Comparison of ENCODE assay signal across 38 cellular contexts in genomic region chr2:222133897-222134296, GRCh38.
"Had no signal": no experiment of that assay in that cellular context is flagged by ENCODE, and none has a peak within 500 bp of the region (broad histone marks: within the 10 kb centered on the region; RNA-seq: fewer than 3 reads in every experiment).

No MANE protein-coding gene starts in this region.

- DNase-seq: activated effector memory CD4-positive, alpha-beta T cell treated with anti-CD3 and anti-CD28 coated beads, Interleukin-2, amount 50 U/mL, for 16 hours; activated effector memory CD4-positive, alpha-beta T cell treated with Interleukin-2 at 50 U/mL for 16 hours; activated gamma-delta T cell; activated gamma-delta T cell treated with Interleukin-2 at 50 U/mL for 16 hours; activated naive CD4-positive, alpha-beta T cell; activated naive CD4-positive, alpha-beta T cell treated with anti-CD3 and anti-CD28 coated beads for 36 hours; activated naive CD4-positive, alpha-beta T cell treated with anti-CD3 and anti-CD28 coated beads, Interleukin-2, amount 10 ng/mL, durations not matched to agents 7 days and 5 days; activated naive CD4-positive, alpha-beta T cell treated with anti-CD3 and anti-CD28 coated beads, Interleukin-2, amount 50 U/mL, for 16 hours; activated naive CD4-positive, alpha-beta T cell treated with Interleukin-2 at 50 U/mL for 16 hours; activated naive CD8-positive, alpha-beta T cell treated with anti-CD3 and anti-CD28 coated beads for 36 hours; activated naive CD8-positive, alpha-beta T cell treated with anti-CD3 and anti-CD28 coated beads, Interleukin-2, amount 10 ng/mL, durations not matched to agents 7 days and 5 days; activated naive CD8-positive, alpha-beta T cell treated with anti-CD3 and anti-CD28 coated beads, Interleukin-2, amount 50 U/mL, for 24 hours; activated T-cell treated with anti-CD3 and anti-CD28 coated beads for 4 hours; activated T-cell treated with anti-CD3 and anti-CD28 coated beads, Interleukin-2, amount 50 U/mL, for 1 hour; activated T-cell treated with anti-CD3 and anti-CD28 coated beads, Interleukin-2, amount 50 U/mL, for 24 hours; activated T-cell treated with anti-CD3 and anti-CD28 coated beads, Interleukin-2, amount 50 U/mL, for 4 hours; activated T-cell treated with anti-CD3 and anti-CD28 coated beads, Interleukin-2, amount 50 U/mL, for 48 hours; activated T-cell treated with anti-CD3 and anti-CD28 coated beads, Interleukin-2, amount 50 U/mL, for 72 hours; adrenal gland; amniotic stem cell; amygdala; anterior cingulate cortex; aorta; body of pancreas; brain microvascular endothelial cell; caudate nucleus; central memory CD4-positive, alpha-beta T cell; cerebellar nuclear complex had no signal

- H3K27ac ChIP-seq: adrenal gland, ascending aorta, body of pancreas, brain microvascular endothelial cell, breast epithelium, cardiac muscle cell had no signal

- H3K36me3 ChIP-seq: adrenal gland, ascending aorta, brain microvascular endothelial cell, breast epithelium, cardiac muscle cell had no signal

- H3K27ac Mint-ChIP-seq: activated naive CD4-positive, alpha-beta T cell treated with anti-CD3 and anti-CD28 coated beads for 36 hours; activated naive CD4-positive, alpha-beta T cell treated with anti-CD3 and anti-CD28 coated beads, Interleukin-2, amount 10 ng/mL, durations not matched to agents 7 days and 5 days; activated naive CD4-positive, alpha-beta T cell treated with anti-CD3 and anti-CD28 coated beads, Interleukin-2, amount 50 U/mL, for 24 hours; activated naive CD4-positive, alpha-beta T cell treated with anti-CD3 and anti-CD28 coated beads, Interleukin-2, amount 50 U/mL, for 72 hours; activated naive CD8-positive, alpha-beta T cell; activated naive CD8-positive, alpha-beta T cell treated with anti-CD3 and anti-CD28 coated beads for 36 hours; activated naive CD8-positive, alpha-beta T cell treated with anti-CD3 and anti-CD28 coated beads, Interleukin-2, amount 10 ng/mL, durations not matched to agents 7 days and 5 days; activated naive CD8-positive, alpha-beta T cell treated with anti-CD3 and anti-CD28 coated beads, Interleukin-2, amount 50 U/mL, for 24 hours; activated T-cell treated with anti-CD3 and anti-CD28 coated beads, Interleukin-2, amount 50 U/mL, for 24 hours; activated T-cell treated with anti-CD3 and anti-CD28 coated beads, Interleukin-2, amount 50 U/mL, for 72 hours; activated T-helper 1 cell treated with anti-CD3 and anti-CD28 coated beads, Interleukin-12 subunit alpha, Interleukin-12 subunit beta, Interleukin-2, Interleukin-4 antibody, amounts not matched to agents 30 ng/mL and 10 ng/mL and 1 ng/mL, durations not matched to agents 14 hours and 24 hours and 36 hours; activated T-helper 17 cell treated with anti-CD3 and anti-CD28 coated beads, Interleukin-2, amount 50 U/mL, for 72 hours; brain had no signal

- H3K36me3 Mint-ChIP-seq: activated naive CD4-positive, alpha-beta T cell treated with anti-CD3 and anti-CD28 coated beads, Interleukin-2, amount 10 ng/mL, durations not matched to agents 7 days and 5 days; activated naive CD4-positive, alpha-beta T cell treated with anti-CD3 and anti-CD28 coated beads, Interleukin-2, amount 50 U/mL, for 24 hours; activated naive CD4-positive, alpha-beta T cell treated with anti-CD3 and anti-CD28 coated beads, Interleukin-2, amount 50 U/mL, for 72 hours; activated naive CD8-positive, alpha-beta T cell; activated naive CD8-positive, alpha-beta T cell treated with anti-CD3 and anti-CD28 coated beads for 36 hours; activated naive CD8-positive, alpha-beta T cell treated with anti-CD3 and anti-CD28 coated beads, Interleukin-2, amount 10 ng/mL, durations not matched to agents 7 days and 5 days; brain had no signal

- H3K4me1 ChIP-seq: adrenal gland, ascending aorta, body of pancreas, breast epithelium had no signal

- H3K4me3 ChIP-seq: adrenal gland, ascending aorta, body of pancreas, breast epithelium, cardiac muscle cell had no signal

- ATAC-seq: activated naive CD4-positive, alpha-beta T cell treated with anti-CD3 and anti-CD28 coated beads, Interleukin-2, amount 50 U/mL, for 72 hours; activated naive CD8-positive, alpha-beta T cell treated with anti-CD3 and anti-CD28 coated beads, Interleukin-2, amount 50 U/mL, for 24 hours; activated T-cell treated with anti-CD3 and anti-CD28 coated beads, Interleukin-2, amount 50 U/mL, for 4 hours; activated T-cell treated with anti-CD3 and anti-CD28 coated beads, Interleukin-2, amount 50 U/mL, for 72 hours; activated T-helper 17 cell treated with anti-CD3 and anti-CD28 coated beads, Interleukin-2, amount 50 U/mL, for 72 hours; body of pancreas had no signal

- H3K27me3 Mint-ChIP-seq: activated naive CD4-positive, alpha-beta T cell treated with anti-CD3 and anti-CD28 coated beads, Interleukin-2, amount 10 ng/mL, durations not matched to agents 7 days and 5 days; activated naive CD4-positive, alpha-beta T cell treated with anti-CD3 and anti-CD28 coated beads, Interleukin-2, amount 50 U/mL, for 24 hours; activated naive CD8-positive, alpha-beta T cell; activated naive CD8-positive, alpha-beta T cell treated with anti-CD3 and anti-CD28 coated beads for 36 hours; activated naive CD8-positive, alpha-beta T cell treated with anti-CD3 and anti-CD28 coated beads, Interleukin-2, amount 10 ng/mL, durations not matched to agents 7 days and 5 days; activated naive CD8-positive, alpha-beta T cell treated with anti-CD3 and anti-CD28 coated beads, Interleukin-2, amount 50 U/mL, for 24 hours; activated T-cell treated with anti-CD3 and anti-CD28 coated beads, Interleukin-2, amount 50 U/mL, for 24 hours; activated T-helper 17 cell treated with anti-CD3 and anti-CD28 coated beads, Interleukin-2, amount 50 U/mL, for 72 hours; brain; central memory CD8-positive, alpha-beta T cell had no signal

- H3K4me3 Mint-ChIP-seq: activated naive CD4-positive, alpha-beta T cell treated with anti-CD3 and anti-CD28 coated beads for 36 hours; activated naive CD4-positive, alpha-beta T cell treated with anti-CD3 and anti-CD28 coated beads, Interleukin-2, amount 10 ng/mL, durations not matched to agents 7 days and 5 days; activated naive CD4-positive, alpha-beta T cell treated with anti-CD3 and anti-CD28 coated beads, Interleukin-2, amount 50 U/mL, for 24 hours; activated naive CD8-positive, alpha-beta T cell; activated naive CD8-positive, alpha-beta T cell treated with anti-CD3 and anti-CD28 coated beads for 36 hours; activated naive CD8-positive, alpha-beta T cell treated with anti-CD3 and anti-CD28 coated beads, Interleukin-2, amount 10 ng/mL, durations not matched to agents 7 days and 5 days; activated naive CD8-positive, alpha-beta T cell treated with anti-CD3 and anti-CD28 coated beads, Interleukin-2, amount 50 U/mL, for 24 hours; activated T-cell treated with anti-CD3 and anti-CD28 coated beads, Interleukin-2, amount 50 U/mL, for 24 hours; activated T-cell treated with anti-CD3 and anti-CD28 coated beads, Interleukin-2, amount 50 U/mL, for 4 hours; activated T-cell treated with anti-CD3 and anti-CD28 coated beads, Interleukin-2, amount 50 U/mL, for 72 hours; activated T-helper 1 cell treated with anti-CD3 and anti-CD28 coated beads, Interleukin-12 subunit alpha, Interleukin-12 subunit beta, Interleukin-2, Interleukin-4 antibody, amounts not matched to agents 30 ng/mL and 10 ng/mL and 1 ng/mL, durations not matched to agents 14 hours and 24 hours and 36 hours; activated T-helper 17 cell treated with anti-CD3 and anti-CD28 coated beads, Interleukin-2, amount 50 U/mL, for 72 hours; brain; central memory CD8-positive, alpha-beta T cell had no signal

- H3K9me3 ChIP-seq: adrenal gland, ascending aorta, body of pancreas had no signal

- H3K4me1 Mint-ChIP-seq: activated naive CD4-positive, alpha-beta T cell treated with anti-CD3 and anti-CD28 coated beads, Interleukin-2, amount 10 ng/mL, durations not matched to agents 7 days and 5 days; activated naive CD4-positive, alpha-beta T cell treated with anti-CD3 and anti-CD28 coated beads, Interleukin-2, amount 50 U/mL, for 24 hours; activated naive CD8-positive, alpha-beta T cell treated with anti-CD3 and anti-CD28 coated beads for 36 hours; activated naive CD8-positive, alpha-beta T cell treated with anti-CD3 and anti-CD28 coated beads, Interleukin-2, amount 10 ng/mL, durations not matched to agents 7 days and 5 days; activated naive CD8-positive, alpha-beta T cell treated with anti-CD3 and anti-CD28 coated beads, Interleukin-2, amount 50 U/mL, for 24 hours; activated T-helper 17 cell treated with anti-CD3 and anti-CD28 coated beads, Interleukin-2, amount 50 U/mL, for 72 hours; brain; central memory CD8-positive, alpha-beta T cell had no signal

- H3K9me3 Mint-ChIP-seq: activated naive CD4-positive, alpha-beta T cell treated with anti-CD3 and anti-CD28 coated beads, Interleukin-2, amount 10 ng/mL, durations not matched to agents 7 days and 5 days; activated naive CD8-positive, alpha-beta T cell treated with anti-CD3 and anti-CD28 coated beads, Interleukin-2, amount 10 ng/mL, durations not matched to agents 7 days and 5 days; activated T-helper 1 cell treated with anti-CD3 and anti-CD28 coated beads, Interleukin-12 subunit alpha, Interleukin-12 subunit beta, Interleukin-2, Interleukin-4 antibody, amounts not matched to agents 30 ng/mL and 10 ng/mL and 1 ng/mL, durations not matched to agents 14 hours and 24 hours and 36 hours; activated T-helper 17 cell treated with anti-CD3 and anti-CD28 coated beads, Interleukin-2, amount 50 U/mL, for 72 hours had no signal

- H3K27me3 ChIP-seq: adrenal gland, ascending aorta, body of pancreas, brain microvascular endothelial cell, breast epithelium, cardiac muscle cell had no signal
